In genomic region chr15:72168833-72169232, GRCh38 we compare ENCODE assay signal across 20 cellular contexts. TPM values are rescaled to one million over a fixed set of nuclear protein-coding genes. Genes with fewer than 3 reads are reported as not detected.
DNase-seq lines count a peak whose midpoint lies in the region; ATAC-seq and TF ChIP-seq lines count a peak whose summit lies in the region.
"Had no signal": no experiment of that assay in that cellular context is flagged by ENCODE, and none has a peak within 500 bp of the region (broad histone marks: within the 10 kb centered on the region; RNA-seq: fewer than 3 reads in every experiment).

No MANE protein-coding gene starts in this region.

- peak overlapping the region; percentile 11 for H3K9ac ChIP-seq in NT2/D1 (ENCODE audit: insufficient read length, low read depth)

- no peak for DNase-seq in activated CD8-positive, alpha-beta memory T cell treated with anti-CD3 and anti-CD28 coated beads, Interleukin-2, amount 10 ng/mL, durations not matched to agents 7 days and 5 days
- no peak for DNase-seq in activated CD8-positive, alpha-beta memory T cell treated with anti-CD3 and anti-CD28 coated beads, Interleukin-2, amount 50 U/mL, for 4 hours
- DNase-seq in NT2/D1 (ENCODE audit: low read depth, low spot score) (no peak), cerebellum (ENCODE audit: low spot score) (peak; percentile 31), stomach (peak; percentile 31), NCI-H345 treated with DMSO at 0.1 percent for 48 hours (lab: John Stamatoyannopoulos, UW; ENCODE audit: unreplicated experiment) (no peak)
- DNase-seq in activated CD4-positive, alpha-beta T cell treated with anti-CD3 and anti-CD28 coated beads for 1 hour, result no peak
- DNase-seq: ACHN; HCEC 1CT; kidney; natural killer cell; NCI-H2081 treated with DMSO at 0.1 percent for 48 hours; NCI-H510A; stimulated activated CD4-positive, alpha-beta T cell treated with anti-CD3 and anti-CD28 coated beads, Interleukin-4, amount 100 ng/mL, for 1 hour had no signal

- H3K4me3 ChIP-seq in NT2/D1 (ENCODE audit: insufficient read length, low read depth) (no peak overlapping the region), stomach (no peak overlapping the region)
- H3K4me3 ChIP-seq: dorsolateral prefrontal cortex, SJCRH30, skin epidermis had no signal

- H3K9me3 ChIP-seq in NT2/D1 (ENCODE audit: insufficient read depth, low read length) (no peaks in the 10 kb centered on the region), stomach (no peaks in the 10 kb centered on the region)
- H3K9me3 ChIP-seq: SJCRH30 had no signal

- H3K27me3 Mint-ChIP-seq in activated CD8-positive, alpha-beta memory T cell treated with anti-CD3 and anti-CD28 coated beads, Interleukin-2, amount 10 ng/mL, durations not matched to agents 7 days and 5 days, result peaks cover 4% of the 10 kb centered on the region

- H3K9me3 Mint-ChIP-seq in activated CD8-positive, alpha-beta memory T cell treated with anti-CD3 and anti-CD28 coated beads, Interleukin-2, amount 10 ng/mL, durations not matched to agents 7 days and 5 days (ENCODE audit: low read depth), result no peaks in the 10 kb centered on the region
- H3K9me3 Mint-ChIP-seq: natural killer cell had no signal

- no peak for ATAC-seq in activated CD8-positive, alpha-beta memory T cell treated with anti-CD3 and anti-CD28 coated beads, Interleukin-2, amount 10 ng/mL, durations not matched to agents 7 days and 5 days
- no peak for ATAC-seq in GM19397 (IDR thresholded peaks at IDR 0.05; ENCODE audit: unreplicated experiment)
- ATAC-seq: activated CD4-positive, CD25-positive, alpha-beta regulatory T cell treated with anti-CD3 and anti-CD28 coated beads, Interleukin-2, amount 50 U/mL, for 24 hours; natural killer cell had no signal

- peaks cover 26% of the 10 kb centered on the region for H3K4me1 Mint-ChIP-seq in activated CD8-positive, alpha-beta memory T cell treated with anti-CD3 and anti-CD28 coated beads, Interleukin-2, amount 10 ng/mL, durations not matched to agents 7 days and 5 days

- H3K4me1 ChIP-seq in NT2/D1 (ENCODE audit: insufficient read depth, insufficient read length) (peaks cover 17% of the 10 kb centered on the region), stomach (peaks cover 11 to 23% (median 15%) of the 10 kb centered on the region in 4 donors)

- CTCF ChIA-PET in activated CD8-positive, alpha-beta memory T cell treated with anti-CD3 and anti-CD28 coated beads, Interleukin-2, amount 10 ng/mL, durations not matched to agents 7 days and 5 days (lab: Charles Lee), result interaction anchor here (1.0 to 1.8 kb wide), 8 partner anchors 13 to 425 kb away, joined by 3 to 11 read pairs (median 4); no protein-coding TSS in a partner anchor

- H3K27ac Mint-ChIP-seq in activated CD8-positive, alpha-beta memory T cell treated with anti-CD3 and anti-CD28 coated beads, Interleukin-2, amount 10 ng/mL, durations not matched to agents 7 days and 5 days, result peak overlapping the region; percentile 45
- H3K27ac Mint-ChIP-seq: natural killer cell had no signal

- no peak for TF ChIP-seq CTCF in stomach (IDR thresholded peaks at IDR 0.05)

- no peak for TF ChIP-seq POLR2A in stomach (IDR thresholded peaks at IDR 0.05)

- no peak overlapping the region for H3K27ac ChIP-seq in stomach
- H3K27ac ChIP-seq: dorsolateral prefrontal cortex, SJCRH30, skin epidermis had no signal

- H3K27me3 ChIP-seq in NT2/D1 (ENCODE audit: insufficient read depth, insufficient read length) (no peaks in the 10 kb centered on the region), stomach (no peaks in the 10 kb centered on the region)
- H3K27me3 ChIP-seq: dorsolateral prefrontal cortex, SJCRH30 had no signal

- no peak for TF ChIP-seq EP300 in stomach (IDR thresholded peaks at IDR 0.05)

- no peak overlapping the region for H3K4me3 Mint-ChIP-seq in activated CD8-positive, alpha-beta memory T cell treated with anti-CD3 and anti-CD28 coated beads, Interleukin-2, amount 10 ng/mL, durations not matched to agents 7 days and 5 days
- H3K4me3 Mint-ChIP-seq: natural killer cell had no signal

- intact Hi-C loops in stomach (cut with DNase I; ENCODE audit: low total_unique reads), result no loop called here

- WGBS in stomach, 5 donors, result 50 to 69% (median 57%) methylated on average over 5 to 6 of the region's 6 CpGs

- no peaks in the 10 kb centered on the region for H3K36me3 ChIP-seq in NT2/D1 (ENCODE audit: insufficient read depth, insufficient read length, low read length)
- H3K36me3 ChIP-seq in stomach, result no peaks in the 10 kb centered on the region
- H3K36me3 ChIP-seq: SJCRH30 had no signal

- H3K36me3 Mint-ChIP-seq in activated CD8-positive, alpha-beta memory T cell treated with anti-CD3 and anti-CD28 coated beads, Interleukin-2, amount 10 ng/mL, durations not matched to agents 7 days and 5 days, result no peaks in the 10 kb centered on the region
- H3K36me3 Mint-ChIP-seq: natural killer cell had no signal

RNA-seq across cellular contexts. Expression of gene GRAMD2A, which starts 28.8 kb away (rescaled TPM):
- total RNA-seq in activated CD8-positive, alpha-beta memory T cell treated with anti-CD3 and anti-CD28 coated beads, Interleukin-2, amount 10 ng/mL, durations not matched to agents 7 days and 5 days, result not detected
- total RNA-seq in cerebellum, result 0.36 TPM
- under 1 TPM in 2 of 5 donors, not detected in 3; 0.29 to 0.92 TPM for total RNA-seq in stomach
- polyA plus RNA-seq in stomach, result under 1 TPM in 2 of 3 donors, not detected in 1; 0.37 to 0.80 TPM
- total RNA-seq: mesenteric fat pad, natural killer cell, SJCRH30 had no signal

RNA-seq across cellular contexts. Expression of gene SENP8, which starts 50.6 kb away (rescaled TPM):
- 1 to 10 TPM; 1.1 to 1.4 TPM for total RNA-seq in activated CD8-positive, alpha-beta memory T cell treated with anti-CD3 and anti-CD28 coated beads, Interleukin-2, amount 10 ng/mL, durations not matched to agents 7 days and 5 days
- total RNA-seq in cerebellum, result 3.0 TPM
- total RNA-seq in stomach, result 1 to 10 TPM in 3 of 5 donors, under 1 TPM in 1, not detected in 1; 0.45 to 3.1 (median 2.1) TPM
- polyA plus RNA-seq in stomach, result 1 to 10 TPM; 1.7 to 3.8 (median 2.2) TPM

RNA-seq across cellular contexts. Expression of gene MYO9A, which starts 50.9 kb away (rescaled TPM):
- 10 to 100 TPM; 15.3 to 23.4 TPM for total RNA-seq in activated CD8-positive, alpha-beta memory T cell treated with anti-CD3 and anti-CD28 coated beads, Interleukin-2, amount 10 ng/mL, durations not matched to agents 7 days and 5 days
- total RNA-seq in cerebellum (119 TPM), stomach (100 to 1,000 TPM in 1 of 5 donors, 10 to 100 TPM in 4; 38.5 to 120 (median 69.2) TPM)
- 1 to 10 TPM; 2.2 to 3.7 (median 3.2) TPM for polyA plus RNA-seq in stomach

Comparison
In these comparisons a context has a peak if more than half of its experiments do, and no peak if none do; other contexts are left out.
1. DNase-seq: peak in cerebellum (single experiment) and stomach (single experiment); none in activated CD8-positive, alpha-beta memory T cell treated with anti-CD3 and anti-CD28 coated beads, Interleukin-2, amount 10 ng/mL, durations not matched to agents 7 days and 5 days (single experiment), activated CD8-positive, alpha-beta memory T cell treated with anti-CD3 and anti-CD28 coated beads, Interleukin-2, amount 50 U/mL, for 4 hours (single experiment), NT2/D1 (single experiment), activated CD4-positive, alpha-beta T cell treated with anti-CD3 and anti-CD28 coated beads for 1 hour (single experiment) and NCI-H345 treated with DMSO at 0.1 percent for 48 hours (single experiment).